8 cellular contexts compared by ENCODE assay signal in the genomic region with DNA sequence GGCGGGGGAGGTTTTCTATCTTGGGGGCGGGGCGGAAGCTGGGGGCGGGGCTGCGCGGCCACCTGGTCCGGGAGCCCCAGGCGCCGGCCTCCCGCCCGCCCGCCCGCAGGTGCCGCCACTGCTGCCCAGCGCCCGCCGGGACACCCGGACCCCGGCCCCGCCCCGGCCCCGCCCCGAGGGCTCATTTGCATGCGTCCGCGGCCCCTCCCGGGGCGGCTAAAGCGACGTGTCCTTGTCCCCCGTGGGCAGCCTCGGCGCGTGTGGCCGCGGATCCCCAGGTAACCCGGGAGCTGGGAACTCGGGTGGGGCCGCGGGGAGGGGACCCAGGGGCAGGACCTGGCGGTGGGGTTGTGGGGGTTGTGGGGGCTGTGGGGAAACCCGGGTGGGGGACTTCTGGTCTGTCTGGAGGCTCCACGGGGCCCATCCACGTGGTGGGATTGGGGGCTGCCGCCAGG.
DNase-seq lines count a peak whose midpoint lies in the region; ATAC-seq lines count a peak whose summit lies in the region.

Gene BHLHA15, plus strand, starts transcription at position 219 of the 455 bp plus-strand sequence. CDS start 871 bp downstream, outside the sequence.

- H3K4me3 ChIP-seq in adipocyte (ENCODE audit: low read length) = peak within 1 kb of the TSS; percentile 37

- peaks cover 12% of the 10 kb centered on the region for H3K36me3 ChIP-seq in adipocyte (ENCODE audit: control insufficient read depth, insufficient read depth, low read length, severe bottlenecking)

- ATAC-seq in GM21717 (IDR thresholded peaks at IDR 0.05; ENCODE audit: unreplicated experiment) = no peak

- H3K4me1 ChIP-seq in adipocyte (ENCODE audit: control insufficient read depth, insufficient read depth, low read length) = no peaks in the 10 kb centered on the region

- H3K9me3 ChIP-seq in adipocyte (ENCODE audit: control insufficient read depth, low read length) = no peaks in the 10 kb centered on the region

- H3K9ac ChIP-seq in adipocyte (ENCODE audit: low read length) = no peak within 1 kb of the TSS

- peak; percentile 34 for DNase-seq in NCI-H2029 (lab: John Stamatoyannopoulos, UW)
- DNase-seq in NCI-H2029 treated with DMSO at 0.1 percent for 48 hours (lab: John Stamatoyannopoulos, UW) = no peak
- peak; percentile 55 for DNase-seq in NCI-H2171 (lab: John Stamatoyannopoulos, UW)
- peak; percentile 30 for DNase-seq in adipocyte (ENCODE audit: low read depth)
- DNase-seq in iPS-NIHi11 (ENCODE audit: low spot score) = peak; percentile 96
- peak; percentile 11 for DNase-seq in stimulated activated naive CD4-positive, alpha-beta T cell treated with Interleukin-2 at 50 U/mL for 16 hours (lab: John Stamatoyannopoulos, UW)
- DNase-seq in OCI-M2 (lab: John Stamatoyannopoulos, UW; ENCODE audit: unreplicated experiment) = no peak

- H3K27me3 ChIP-seq in adipocyte (replicated peaks; ENCODE audit: control insufficient read depth, insufficient read depth, low read length) = no peaks in the 10 kb centered on the region

Comparison
In these comparisons a context has a peak if more than half of its experiments do, and no peak if none do; other contexts are left out.
1. DNase-seq: peak in NCI-H2029 (single experiment), NCI-H2171 (single experiment), adipocyte (single experiment), iPS-NIHi11 (single experiment) and stimulated activated naive CD4-positive, alpha-beta T cell treated with Interleukin-2 at 50 U/mL for 16 hours (single experiment); none in NCI-H2029 treated with DMSO at 0.1 percent for 48 hours (single experiment) and OCI-M2 (single experiment).